ENCODE assay signal across 8 cellular contexts in genomic region chr1:235908742-235909520, GRCh38. TPM values are rescaled to one million over a fixed set of nuclear protein-coding genes. Genes with fewer than 3 reads are reported as not detected.
A peak's percentile ranks its signal among the peaks of the same experiment; 100 is the strongest.
DNase-seq lines count a peak whose midpoint lies in the region; ATAC-seq and TF ChIP-seq lines count a peak whose summit lies in the region.

No MANE protein-coding gene starts in this region.

- H3K9me3 ChIP-seq in Panc1 (ENCODE audit: control insufficient read depth, insufficient read depth, low read depth, low read length): no peaks in the 10 kb centered on the region

- no peak for TF ChIP-seq CTCF in Panc1 (IDR thresholded peaks at IDR 0.05)

- H3K27ac ChIP-seq in Panc1 (ENCODE audit: low read length): peak overlapping the region; percentile 99

- POLR2A ChIA-PET in Panc1 (lab: Charles Lee): interaction anchor here (0.6 kb wide), 1 partner anchor 83 kb away, joined by 3 read pairs; no protein-coding TSS in a partner anchor

- H3K27me3 ChIP-seq in Panc1 (ENCODE audit: control insufficient read depth, insufficient read depth, low read length): no peaks in the 10 kb centered on the region

- peak; percentile 41 for ATAC-seq in Panc1
- ATAC-seq in esophagus mucosa: peak; percentile 78
- ATAC-seq in sciatic nerve: peak; percentile 60
- no peak for ATAC-seq in GM21717 (IDR thresholded peaks at IDR 0.05; ENCODE audit: unreplicated experiment)
- no peak for ATAC-seq in HG03095 (IDR thresholded peaks at IDR 0.05; ENCODE audit: unreplicated experiment)

- H3K4me3 ChIP-seq in Panc1 (ENCODE audit: low read depth in 2 of 2, low read length in 2 of 2): peak overlapping the region in 1 of 2 experiments; percentile 28; a peak in 2 of 4 replicates

- DNase-seq in EH (ENCODE audit: low read depth): peak; percentile 92
- DNase-seq in Panc1 (ENCODE audit: low read depth, low spot score): no peak
- no peak for DNase-seq in sciatic nerve (ENCODE audit: low spot score)
- DNase-seq in mesenteric fat pad (ENCODE audit: low spot score): no peak
- no peak for DNase-seq in NCI-H2081 treated with DMSO at 0.1 percent for 48 hours (lab: John Stamatoyannopoulos, UW)

- H3K36me3 ChIP-seq in Panc1 (ENCODE audit: control insufficient read depth, insufficient read depth, low read length): no peaks in the 10 kb centered on the region

- CTCF ChIA-PET in Panc1 (lab: Charles Lee): no interaction called here

- in situ Hi-C loops in Panc1 (cut with HindIII; ENCODE audit: low pct_unique_long_range_greater_than_20kb, low sequenced_read_pairs): no loop called here

- peaks cover 67% of the 10 kb centered on the region for H3K4me1 ChIP-seq in Panc1 (ENCODE audit: control insufficient read depth, insufficient read depth, low read length)

- intact Hi-C loops in Panc1 (cut with micrococcal nuclease; ENCODE audit: unreplicated experiment): no loop called here
- intact Hi-C loops in sciatic nerve (cut with DNase I): no loop called here

- no TSS peak for BruUV-seq in Panc1 (replicated peaks; lab: Mats Ljungman, UMichigan)

RNA-seq across cellular contexts. Expression of gene LYST, which starts 42.2 kb away (rescaled TPM):
- 75.2 TPM for total RNA-seq in Panc1 (2021; ENCODE audit: unreplicated experiment)
- 19.4 TPM for polyA plus RNA-seq in Panc1 (2012; ENCODE audit: insufficient read length)
- 19.2 TPM for total RNA-seq in esophagus mucosa
- 61.9 TPM for total RNA-seq in sciatic nerve
- total RNA-seq in mesenteric fat pad: 38.5 TPM

Comparison
In these comparisons a context has a peak if more than half of its experiments do, and no peak if none do; other contexts are left out.
1. ATAC-seq: peak in Panc1 (single experiment), esophagus mucosa (single experiment) and sciatic nerve (single experiment); none in GM21717 (single experiment) and HG03095 (single experiment).